ENCODE assay signal across 4 cellular contexts in the genomic region with DNA sequence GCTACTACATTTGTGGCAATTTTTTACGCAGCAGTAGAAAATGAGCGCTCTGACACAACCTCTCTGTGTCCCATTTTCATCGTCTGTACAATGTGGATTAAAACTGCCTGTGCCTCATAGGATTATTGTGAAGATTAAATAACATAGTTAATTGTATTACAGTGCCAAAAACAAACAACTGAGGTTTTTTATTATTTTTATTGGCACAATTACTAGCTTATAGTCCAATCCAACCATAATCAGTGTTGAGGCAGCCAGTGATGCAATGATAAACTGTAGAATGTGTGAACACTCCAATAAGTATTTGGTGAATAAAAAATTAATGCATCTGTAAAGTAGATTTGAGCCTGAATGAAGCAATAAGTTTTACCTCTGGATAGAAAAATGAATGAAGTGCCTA.
"Had no signal": no experiment of that assay in that cellular context is flagged by ENCODE, and none has a peak within 500 bp of the region (broad histone marks: within the 10 kb centered on the region; RNA-seq: fewer than 3 reads in every experiment).

No MANE protein-coding gene starts in this region.

- H3K4me1 Mint-ChIP-seq: GM23338, H9 had no signal

- H2AFZ ChIP-seq: GM23338 had no signal

- H3K4me3 Mint-ChIP-seq: GM23338, H9 had no signal

- DNase-seq: H9, HCEC 1CT, IMR-90 had no signal

- H3K27ac Mint-ChIP-seq: GM23338, H9 had no signal

- H3K4me3 ChIP-seq: GM23338 had no signal

- H3K9me3 Mint-ChIP-seq: GM23338, H9 had no signal

- H3K4me2 ChIP-seq: GM23338 had no signal
